ENCODE assay signal across 18 cellular contexts in genomic region chr19:3964256-3965194, GRCh38.
DNase-seq lines count a peak whose midpoint lies in the region; ATAC-seq, FAIRE-seq and TF ChIP-seq lines count a peak whose summit lies in the region.
"Had no signal": no experiment of that assay in that cellular context is flagged by ENCODE, and none has a peak within 500 bp of the region (broad histone marks: within the 10 kb centered on the region; RNA-seq: fewer than 3 reads in every experiment).

No MANE protein-coding gene starts in this region.

- H3K4me1 Mint-ChIP-seq in nephron progenitor cell: peaks cover 21% of the 10 kb centered on the region

- H3K9ac ChIP-seq in HUES48 (ENCODE audit: low read depth, low read length): no peak overlapping the region
- no peak overlapping the region for H3K9ac ChIP-seq in rectal smooth muscle tissue (ENCODE audit: low read length)

- H3K9me3 ChIP-seq in HUES48 (ENCODE audit: control insufficient read depth, insufficient read depth, low read length): no peaks in the 10 kb centered on the region
- H3K9me3 ChIP-seq: Caco-2, Peyer's patch had no signal

- TF ChIP-seq CTCF in nephron progenitor cell (IDR thresholded peaks at IDR 0.05): no peak

- H3K9me3 Mint-ChIP-seq in nephron progenitor cell: no peaks in the 10 kb centered on the region
- H3K9me3 Mint-ChIP-seq: H9 had no signal

- no peaks in the 10 kb centered on the region for H3K27me3 Mint-ChIP-seq in nephron progenitor cell (ENCODE audit: low read depth, poor library complexity)

- H3K4me1 ChIP-seq in HUES48 (ENCODE audit: control insufficient read depth, insufficient read depth, low read length) (peaks cover 12% of the 10 kb centered on the region), rectal smooth muscle tissue (ENCODE audit: control insufficient read depth, insufficient read depth, low read length) (peaks cover 30% of the 10 kb centered on the region)

- FAIRE-seq in GM19239 (lab: Jason Lieb, UNC): no peak
- FAIRE-seq: HTR-8/SVneo had no signal

- H3K27me3 ChIP-seq in HUES48 (ENCODE audit: control insufficient read depth, insufficient read depth, low read length) (no peaks in the 10 kb centered on the region), rectal smooth muscle tissue (ENCODE audit: control insufficient read depth, insufficient read depth, low read length) (no peaks in the 10 kb centered on the region)
- H3K27me3 ChIP-seq: Peyer's patch had no signal

- DNase-seq in ELF-1 (ENCODE audit: low read depth, low spot score): peak; percentile 10
- DNase-seq in nephron progenitor cell: no peak
- no peak for DNase-seq in pons (ENCODE audit: low spot score)
- DNase-seq in GM19239 (ENCODE audit: insufficient read length, low spot score): no peak
- DNase-seq: ACHN, AML-193, Caco-2, H9, NCI-H187, NCI-H226, NCI-H524 treated with DMSO at 0.1 percent for 48 hours, Peyer's patch, SHP77 treated with DMSO at 0.1 percent for 48 hours had no signal

- H3K36me3 ChIP-seq in HUES48 (ENCODE audit: control insufficient read depth, insufficient read depth, low read length) (peaks cover 89% of the 10 kb centered on the region), rectal smooth muscle tissue (ENCODE audit: control insufficient read depth, insufficient read depth, low read length) (peaks cover 33% of the 10 kb centered on the region)

- H3K4me3 Mint-ChIP-seq in nephron progenitor cell: no peak overlapping the region
- H3K4me3 Mint-ChIP-seq: H9 had no signal

- H3K4me3 ChIP-seq in HUES48 (ENCODE audit: low read depth, low read length) (no peak overlapping the region), rectal smooth muscle tissue (ENCODE audit: low read length) (no peak overlapping the region)
- H3K4me3 ChIP-seq: Peyer's patch had no signal

- H3K36me3 Mint-ChIP-seq in nephron progenitor cell (ENCODE audit: low read depth): peaks cover 39% of the 10 kb centered on the region

- H3K27ac ChIP-seq in HUES48 (ENCODE audit: low read depth, low read length): peak overlapping the region; percentile 19
- peak overlapping the region; percentile 19 for H3K27ac ChIP-seq in rectal smooth muscle tissue (ENCODE audit: low read depth, low read length)
- H3K27ac ChIP-seq: HL-60 had no signal

- peak overlapping the region; percentile 71 for H3K27ac Mint-ChIP-seq in nephron progenitor cell

- ATAC-seq in GM21423 (IDR thresholded peaks at IDR 0.05; ENCODE audit: unreplicated experiment): no peak
